Comparison of ENCODE assay signal across 13 cellular contexts in genomic region chr15:63818191-63818590, GRCh38. TPM values are rescaled to one million over a fixed set of nuclear protein-coding genes. Genes with fewer than 3 reads are reported as not detected.
DNase-seq lines count a peak whose midpoint lies in the region; ATAC-seq and TF ChIP-seq lines count a peak whose summit lies in the region.
"Had no signal": no experiment of that assay in that cellular context is flagged by ENCODE, and none has a peak within 500 bp of the region (broad histone marks: within the 10 kb centered on the region; RNA-seq: fewer than 3 reads in every experiment).

No MANE protein-coding gene starts in this region.

- H3K4me2 ChIP-seq in PC-9: no peak overlapping the region

- POLR2A ChIA-PET in PC-9 (lab: Charles Lee; ENCODE audit: unreplicated experiment): interaction anchor here (0.6 kb wide), 1 partner anchor 276 kb away, joined by 7 read pairs; the partner anchor contains the start of gene CIAO2A

- TF ChIP-seq POLR2A in transverse colon (IDR thresholded peaks at IDR 0.05): no peak

- TF ChIP-seq CTCF in WERI-Rb-1 (IDR thresholded peaks at IDR 0.05; ENCODE audit: low read depth, low read length) (no peak), PC-9 (conservative IDR thresholded peaks at IDR 0.05) (no peak), transverse colon (IDR thresholded peaks at IDR 0.05) (no peak)

- H3K27ac ChIP-seq in WERI-Rb-1: no peak overlapping the region
- H3K27ac ChIP-seq in PC-9: no peak overlapping the region
- peak overlapping the region in 1 of 4 donors; percentile 7 for H3K27ac ChIP-seq in transverse colon
- H3K27ac ChIP-seq: parathyroid adenoma, Peyer's patch, tibial artery had no signal

- H3K36me3 ChIP-seq in WERI-Rb-1 (no peaks in the 10 kb centered on the region), PC-9 (ENCODE audit: low read depth) (no peaks in the 10 kb centered on the region), transverse colon (no peaks in the 10 kb centered on the region)
- H3K36me3 ChIP-seq: Peyer's patch, tibial artery had no signal

- no peaks in the 10 kb centered on the region for H3K9me2 ChIP-seq in PC-9 (ENCODE audit: insufficient read depth)

- CTCF ChIA-PET in PC-9 (lab: Charles Lee): interaction anchor here (0.6 kb wide), 1 partner anchor 122 kb away, joined by 3 read pairs; no protein-coding TSS in a partner anchor

- no peaks in the 10 kb centered on the region for H3K4me1 ChIP-seq in PC-9 (replicated peaks; ENCODE audit: insufficient read depth)
- H3K4me1 ChIP-seq in transverse colon: peaks cover 28 to 75% (median 40%) of the 10 kb centered on the region in 4 donors

- WGBS in transverse colon (ENCODE audit: low coverage in 1 of 2), 2 donors: 37 to 48% methylated on average over 2 to 4 of the region's 4 CpGs

- no peak for TF ChIP-seq EP300 in transverse colon (IDR thresholded peaks at IDR 0.05; ENCODE audit: low read depth)

- 0 out of 2 replicates have a peak, but pooled peaks cover 5% of the 10 kb centered on the region for H4K20me1 ChIP-seq in PC-9 (ENCODE audit: insufficient read depth)

- ATAC-seq in stimulated activated naive CD8-positive, alpha-beta T cell treated with anti-CD3 and anti-CD28 coated beads, Interleukin-15, amount 100 ng/mL, for 72 hours: no peak
- ATAC-seq in left ventricle myocardium superior: peak; percentile 61

- H3K9me3 ChIP-seq in WERI-Rb-1 (ENCODE audit: severe bottlenecking) (no peaks in the 10 kb centered on the region), PC-9 (ENCODE audit: insufficient read depth, low read depth) (no peaks in the 10 kb centered on the region), transverse colon (no peaks in the 10 kb centered on the region)
- H3K9me3 ChIP-seq: Peyer's patch, tibial artery had no signal

- no TSS peak for BruUV-seq in PC-9 (replicated peaks; lab: Mats Ljungman, UMichigan)

- H3F3A ChIP-seq in PC-9 (ENCODE audit: insufficient read depth, low read depth): no peaks in the 10 kb centered on the region

- H3K36me3 Mint-ChIP-seq in stimulated activated naive CD8-positive, alpha-beta T cell treated with anti-CD3 and anti-CD28 coated beads, Interleukin-15, Interleukin-2, amounts not matched to agents 100 ng/mL and 50 ng/mL, for 24 hours (ENCODE audit: low read depth): peaks cover 11% of the 10 kb centered on the region

- no peaks in the 10 kb centered on the region for H3K27me3 Mint-ChIP-seq in stimulated activated naive CD8-positive, alpha-beta T cell treated with anti-CD3 and anti-CD28 coated beads, Interleukin-15, Interleukin-2, amounts not matched to agents 100 ng/mL and 50 ng/mL, for 24 hours
- H3K27me3 Mint-ChIP-seq in stimulated activated naive CD8-positive, alpha-beta T cell treated with anti-CD3 and anti-CD28 coated beads, Interleukin-15, amount 100 ng/mL, for 72 hours: no peaks in the 10 kb centered on the region

- no peak overlapping the region for H3K4me3 Mint-ChIP-seq in stimulated activated naive CD8-positive, alpha-beta T cell treated with anti-CD3 and anti-CD28 coated beads, Interleukin-15, Interleukin-2, amounts not matched to agents 100 ng/mL and 50 ng/mL, for 24 hours
- H3K4me3 Mint-ChIP-seq in stimulated activated naive CD8-positive, alpha-beta T cell treated with anti-CD3 and anti-CD28 coated beads, Interleukin-15, amount 100 ng/mL, for 72 hours: peak overlapping the region in 1 of 2 donors; percentile 42

- no peak overlapping the region for H2AFZ ChIP-seq in PC-9
- H2AFZ ChIP-seq: parathyroid adenoma had no signal

- peak overlapping the region; percentile 64 for H3K27ac Mint-ChIP-seq in stimulated activated naive CD8-positive, alpha-beta T cell treated with anti-CD3 and anti-CD28 coated beads, Interleukin-15, Interleukin-2, amounts not matched to agents 100 ng/mL and 50 ng/mL, for 24 hours
- no peak overlapping the region for H3K27ac Mint-ChIP-seq in stimulated activated naive CD8-positive, alpha-beta T cell treated with anti-CD3 and anti-CD28 coated beads, Interleukin-15, amount 100 ng/mL, for 72 hours

- intact Hi-C loops in left ventricle myocardium superior (cut with micrococcal nuclease): no loop called here
- intact Hi-C loops in PC-9 (cut with micrococcal nuclease; ENCODE audit: unreplicated experiment): no loop called here
- intact Hi-C loops in transverse colon (cut with DNase I; ENCODE audit: low total_unique reads): no loop called here

- no peaks in the 10 kb centered on the region for H3K9me3 Mint-ChIP-seq in stimulated activated naive CD8-positive, alpha-beta T cell treated with anti-CD3 and anti-CD28 coated beads, Interleukin-15, Interleukin-2, amounts not matched to agents 100 ng/mL and 50 ng/mL, for 24 hours
- no peaks in the 10 kb centered on the region for H3K9me3 Mint-ChIP-seq in stimulated activated naive CD8-positive, alpha-beta T cell treated with anti-CD3 and anti-CD28 coated beads, Interleukin-15, amount 100 ng/mL, for 72 hours

- no peak for DNase-seq in stimulated activated naive CD8-positive, alpha-beta T cell treated with anti-CD3 and anti-CD28 coated beads, Interleukin-15, amount 100 ng/mL, for 72 hours
- peak; percentile 44 for DNase-seq in WERI-Rb-1
- no peak for DNase-seq in left ventricle myocardium superior
- DNase-seq in activated CD4-positive, CD25-positive, alpha-beta regulatory T cell (lab: John Stamatoyannopoulos, UW): no peak
- DNase-seq in PC-9: no peak
- DNase-seq in transverse colon: no peak
- DNase-seq in AG20443 (ENCODE audit: low spot score): no peak
- DNase-seq: AML-193, NCI-H146, Peyer's patch, tibial artery had no signal

- no peak overlapping the region for H3K4me3 ChIP-seq in WERI-Rb-1 (ENCODE audit: low read depth, low read length)
- no peak overlapping the region for H3K4me3 ChIP-seq in PC-9
- H3K4me3 ChIP-seq in transverse colon: no peak overlapping the region
- H3K4me3 ChIP-seq: Peyer's patch, tibial artery had no signal

- in situ Hi-C loops in transverse colon (cut with MboI; ENCODE audit: low pct_ligation_motif_present in 1 of 4, low pct_unique_long_range_greater_than_20kb in 1 of 4, low sequenced_read_pairs in 3 of 4): no loop called here

- H3K79me2 ChIP-seq in PC-9 (ENCODE audit: low read depth): peaks cover 12% of the 10 kb centered on the region; the same call in 1 of the 2 replicates

- peaks cover 82% of the 10 kb centered on the region for H3K4me1 Mint-ChIP-seq in stimulated activated naive CD8-positive, alpha-beta T cell treated with anti-CD3 and anti-CD28 coated beads, Interleukin-15, Interleukin-2, amounts not matched to agents 100 ng/mL and 50 ng/mL, for 24 hours (ENCODE audit: low read depth)
- H3K4me1 Mint-ChIP-seq in stimulated activated naive CD8-positive, alpha-beta T cell treated with anti-CD3 and anti-CD28 coated beads, Interleukin-15, amount 100 ng/mL, for 72 hours: peaks cover 89% of the 10 kb centered on the region

- H3K27me3 ChIP-seq in WERI-Rb-1 (ENCODE audit: insufficient read depth, low read depth, severe bottlenecking) (no peaks in the 10 kb centered on the region), PC-9 (ENCODE audit: insufficient read depth, low read depth) (no peaks in the 10 kb centered on the region), transverse colon (no peaks in the 10 kb centered on the region)
- H3K27me3 ChIP-seq: Peyer's patch, tibial artery had no signal

RNA-seq across cellular contexts. Expression of gene HERC1, which starts 15.6 kb away (rescaled TPM):
- 71.4 TPM for total RNA-seq in left ventricle myocardium superior
- total RNA-seq in PC-9 (2021): 46.6 and 47.0 TPM in 2 replicates
- 100 to 1,000 TPM in 2 of 4 donors, 10 to 100 TPM in 2; 30.8 to 243 (median 102) TPM for total RNA-seq in transverse colon
